ENCODE assay signal across 7 cellular contexts in genomic region chr12:10213168-10214130, GRCh38. TPM values are rescaled to one million over a fixed set of nuclear protein-coding genes. Genes with fewer than 3 reads are reported as not detected.
DNase-seq lines count a peak whose midpoint lies in the region; ATAC-seq, FAIRE-seq and TF ChIP-seq lines count a peak whose summit lies in the region.

No MANE protein-coding gene starts in this region.

- H3K27me3 Mint-ChIP-seq in endothelial cell (ENCODE audit: unreplicated experiment) (peaks cover 9% of the 10 kb centered on the region), mesothelial cell of epicardium (ENCODE audit: low read depth) (no peaks in the 10 kb centered on the region)

- H3K9me3 Mint-ChIP-seq in endothelial cell (ENCODE audit: unreplicated experiment) = no peaks in the 10 kb centered on the region
- no peaks in the 10 kb centered on the region for H3K9me3 Mint-ChIP-seq in mesothelial cell of epicardium

- peak overlapping the region; percentile 100 for H3K27ac Mint-ChIP-seq in endothelial cell (ENCODE audit: unreplicated experiment)
- H3K27ac Mint-ChIP-seq in mesothelial cell of epicardium = peak overlapping the region; percentile 100

- peak; percentile 58 for ATAC-seq in HG02885 (IDR thresholded peaks at IDR 0.05; ENCODE audit: poor library complexity, unreplicated experiment)

- peaks cover 3% of the 10 kb centered on the region for H3K36me3 Mint-ChIP-seq in endothelial cell (ENCODE audit: low read depth, unreplicated experiment)
- no peaks in the 10 kb centered on the region for H3K36me3 Mint-ChIP-seq in mesothelial cell of epicardium

- peaks cover 23% of the 10 kb centered on the region for H3K4me1 Mint-ChIP-seq in endothelial cell (ENCODE audit: unreplicated experiment)
- H3K4me1 Mint-ChIP-seq in mesothelial cell of epicardium = peaks cover 22% of the 10 kb centered on the region

- no peak for DNase-seq in GM18507 (ENCODE audit: extremely low spot score, insufficient read length, low read depth)
- DNase-seq in NOMO-1 treated with DMSO at 0.1 percent for 48 hours (lab: John Stamatoyannopoulos, UW; ENCODE audit: unreplicated experiment) = peak; percentile 89
- DNase-seq in activated CD8-positive, alpha-beta memory T cell treated with anti-CD3 and anti-CD28 coated beads, Interleukin-2, amount 50 U/mL, for 24 hours (ENCODE audit: extremely low read depth) = peak; percentile 70
- DNase-seq in endothelial cell (ENCODE audit: low spot score) = peak; percentile 67
- DNase-seq in mesothelial cell of epicardium (ENCODE audit: low spot score in 2 of 2, unreplicated experiment in 2 of 2) = peak; percentile 34 to 58
- peak; percentile 50 for DNase-seq in stimulated activated CD8-positive, alpha-beta memory T cell treated with anti-CD3 and anti-CD28 coated beads, Interleukin-15, amount 100 ng/mL, for 1 hour (ENCODE audit: low read depth)

- TF ChIP-seq CTCF in endothelial cell (IDR thresholded peaks at IDR 0.05; ENCODE audit: unreplicated experiment) (no peak), mesothelial cell of epicardium (IDR thresholded peaks at IDR 0.05; ENCODE audit: unreplicated experiment) (no peak)

- H3K4me3 Mint-ChIP-seq in endothelial cell (ENCODE audit: unreplicated experiment) (peak overlapping the region; percentile 100), mesothelial cell of epicardium (peak overlapping the region; percentile 98)

- peak; percentile 26 for FAIRE-seq in GM18507 (lab: Jason Lieb, UNC)

RNA-seq across cellular contexts. Expression of gene GABARAPL1, which starts 0.8 kb away (rescaled TPM):
- total RNA-seq in endothelial cell (ENCODE audit: unreplicated experiment) = 133 TPM
- 100 to 105 TPM (median 104 TPM) in 3 replicates for total RNA-seq in mesothelial cell of epicardium

RNA-seq across cellular contexts. Expression of gene TMEM52B, which starts 34.6 kb away (rescaled TPM):
- total RNA-seq in endothelial cell (ENCODE audit: unreplicated experiment) (not detected), mesothelial cell of epicardium (0.97 to 1.6 TPM (median 1.1 TPM) in 3 replicates)

RNA-seq across cellular contexts. Expression of gene OLR1, which starts 41.5 kb away (rescaled TPM):
- total RNA-seq in endothelial cell (ENCODE audit: unreplicated experiment) = not detected
- total RNA-seq in mesothelial cell of epicardium = 1.3 to 1.7 TPM (median 1.4 TPM) in 3 replicates
